Comparison of ENCODE assay signal across 12 cellular contexts in genomic region chr3:162719684-162720341, GRCh38.
DNase-seq lines count a peak whose midpoint lies in the region; ATAC-seq, FAIRE-seq and TF ChIP-seq lines count a peak whose summit lies in the region.
"Had no signal": no experiment of that assay in that cellular context is flagged by ENCODE, and none has a peak within 500 bp of the region (broad histone marks: within the 10 kb centered on the region; RNA-seq: fewer than 3 reads in every experiment).

No MANE protein-coding gene starts in this region.

- H3K4me3 ChIP-seq in cardiac muscle cell = no peak overlapping the region
- H3K4me3 ChIP-seq in heart left ventricle = no peak overlapping the region
- no peak overlapping the region for H3K4me3 ChIP-seq in H7 (ENCODE audit: insufficient read depth, low read depth, low read length)
- H3K4me3 ChIP-seq: BLaER1 treated with 17β-estradiol and CSF1 and Interleukin-3, amounts not matched to agents 10 nM and 100 nM had no signal

- DNase-seq in cardiac muscle cell (ENCODE audit: low read depth in 1 of 2, low spot score in 1 of 2) (peak; percentile 8 to 87), Right ventricle myocardium inferior (ENCODE audit: missing footprints) (no peak), RPMI7951 (ENCODE audit: low read depth) (peak; percentile 58), fibroblast of peridontal ligament (ENCODE audit: extremely low read depth) (peak; percentile 92), urothelium cell line (ENCODE audit: low spot score) (peak; percentile 23), heart left ventricle (no peak), H7 (no peak), hypothalamus (lab: John Stamatoyannopoulos, UW) (no peak)
- DNase-seq: effector CD8-positive, alpha-beta T cell; left colon; MV-4-11 had no signal

- H3K4me1 ChIP-seq in cardiac muscle cell (ENCODE audit: low read depth) (peaks cover 11% of the 10 kb centered on the region), heart left ventricle (no peaks in the 10 kb centered on the region)
- H3K4me1 ChIP-seq: BLaER1 treated with 17β-estradiol and CSF1 and Interleukin-3, amounts not matched to agents 10 nM and 100 nM had no signal

- H3K27ac ChIP-seq in cardiac muscle cell (no peak overlapping the region), heart left ventricle (no peak overlapping the region)
- H3K27ac ChIP-seq: BLaER1 treated with 17β-estradiol and CSF1 and Interleukin-3, amounts not matched to agents 10 nM and 100 nM had no signal

- TF ChIP-seq CTCF in cardiac muscle cell (IDR thresholded peaks at IDR 0.05; ENCODE audit: low read depth, low read length) (no peak), heart left ventricle (IDR thresholded peaks at IDR 0.05) (no peak)

- H3K9me3 ChIP-seq in cardiac muscle cell (ENCODE audit: low read depth) = no peaks in the 10 kb centered on the region
- H3K9me3 ChIP-seq in heart left ventricle = no peaks in the 10 kb centered on the region
- H3K9me3 ChIP-seq: BLaER1 treated with 17β-estradiol and CSF1 and Interleukin-3, amounts not matched to agents 10 nM and 100 nM had no signal

- no peak for FAIRE-seq in urothelium cell line (lab: Jason Lieb, UNC)

- intact Hi-C loops in Right ventricle myocardium inferior (cut with DNase I) (no loop called here), heart left ventricle (cut with DNase I) (no loop called here)

- no peaks in the 10 kb centered on the region for H3K27me3 ChIP-seq in cardiac muscle cell
- H3K27me3 ChIP-seq in heart left ventricle = no peaks in the 10 kb centered on the region
- no peaks in the 10 kb centered on the region for H3K27me3 ChIP-seq in H7 (ENCODE audit: control insufficient read depth, insufficient read depth, low read length)
- H3K27me3 ChIP-seq: BLaER1 treated with 17β-estradiol and CSF1 and Interleukin-3, amounts not matched to agents 10 nM and 100 nM had no signal

- no peak for TF ChIP-seq POLR2A in heart left ventricle (IDR thresholded peaks at IDR 0.05)

- H3K36me3 ChIP-seq in cardiac muscle cell = no peaks in the 10 kb centered on the region
- H3K36me3 ChIP-seq in heart left ventricle = no peaks in the 10 kb centered on the region
- no peaks in the 10 kb centered on the region for H3K36me3 ChIP-seq in H7 (replicated peaks; ENCODE audit: control insufficient read depth, insufficient read depth, low read length)
- H3K36me3 ChIP-seq: BLaER1 treated with 17β-estradiol and CSF1 and Interleukin-3, amounts not matched to agents 10 nM and 100 nM had no signal

- no peak for ATAC-seq in Right ventricle myocardium inferior
- ATAC-seq in heart left ventricle = no peak
- ATAC-seq: left colon had no signal

Comparison
In these comparisons a context has a peak if more than half of its experiments do, and no peak if none do; other contexts are left out.
1. DNase-seq: peak in cardiac muscle cell (2 of 2), RPMI7951 (single experiment), fibroblast of peridontal ligament (single experiment) and urothelium cell line (single experiment); none in Right ventricle myocardium inferior (single experiment), heart left ventricle (0 of 5), H7 (single experiment) and hypothalamus (0 of 51).